ENCODE assay signal across 13 cellular contexts in genomic region chr11:43366597-43367121, GRCh38. TPM values are rescaled to one million over a fixed set of nuclear protein-coding genes. Genes with fewer than 3 reads are reported as not detected.
DNase-seq lines count a peak whose midpoint lies in the region; ATAC-seq, FAIRE-seq and TF ChIP-seq lines count a peak whose summit lies in the region.
"Had no signal": no experiment of that assay in that cellular context is flagged by ENCODE, and none has a peak within 500 bp of the region (broad histone marks: within the 10 kb centered on the region; RNA-seq: fewer than 3 reads in every experiment).

No MANE protein-coding gene starts in this region.

- H3K4me2 ChIP-seq in K562 (ENCODE audit: insufficient read depth, low read length) (peak overlapping the region; percentile 55), osteoblast (ENCODE audit: insufficient read depth, low read length) (no peak overlapping the region)

- TF ChIP-seq RAD21 in K562 (CRISPR knock-in tag; conservative IDR thresholded peaks at IDR 0.05 in 1 of 2, IDR thresholded peaks at IDR 0.05 in 1 of 2), result no peak

- peak overlapping the region; percentile 75; the same call in 2 of the 3 replicates for H3K27ac ChIP-seq in K562 (ENCODE audit: extremely low read depth, low read depth, low read length)
- H3K27ac ChIP-seq in osteoblast (ENCODE audit: low read depth, low read length), result no peak overlapping the region
- no peak overlapping the region for H3K27ac ChIP-seq in transverse colon
- H3K27ac ChIP-seq: C4-2B had no signal

- WGBS in K562 (ENCODE audit: insufficient coverage, low coverage, missing lambda C conversion rate), result 8% methylated on average over 5 of the region's 5 CpGs
- WGBS in transverse colon (ENCODE audit: low coverage in 1 of 2), 2 donors, result 67 to 77% methylated on average over 5 of the region's 5 CpGs

- H3K79me2 ChIP-seq in K562 (ENCODE audit: control insufficient read depth, insufficient read depth, low read length) (peaks cover 98% of the 10 kb centered on the region), osteoblast (ENCODE audit: insufficient read depth, low read length) (peaks cover 94% of the 10 kb centered on the region)

- no peak for TF ChIP-seq CTCF in K562 (IDR thresholded peaks at IDR 0.05 in 2 of 3, conservative IDR thresholded peaks at IDR 0.05 in 1 of 3; ENCODE audit: insufficient read depth in 2 of 3, low read depth in 1 of 3, low read length in 3 of 3)
- TF ChIP-seq CTCF in osteoblast (IDR thresholded peaks at IDR 0.05; ENCODE audit: extremely low read depth, low read depth, low read length), result no peak
- TF ChIP-seq CTCF in transverse colon (IDR thresholded peaks at IDR 0.05), result no peak

- H3K9me3 ChIP-seq in K562 (replicated peaks; ENCODE audit: control insufficient read depth, insufficient read depth, low read depth, low read length) (no peaks in the 10 kb centered on the region), osteoblast (ENCODE audit: low read depth, low read length) (no peaks in the 10 kb centered on the region), transverse colon (no peaks in the 10 kb centered on the region)

- in situ Hi-C loops in K562 (cut with MboI), result no loop called here
- in situ Hi-C loops in transverse colon (cut with MboI; ENCODE audit: low pct_ligation_motif_present in 1 of 4, low pct_unique_long_range_greater_than_20kb in 1 of 4, low sequenced_read_pairs in 3 of 4), result no loop called here

- CTCF ChIA-PET in K562 (lab: Yijun Ruan, JAX; ENCODE audit: low intra/inter-chr PET ratio), result no interaction called here

- H3K27me3 ChIP-seq in K562 (ENCODE audit: control insufficient read depth in 2 of 2, insufficient read depth in 2 of 2, low read length in 2 of 2) (no peaks in the 10 kb centered on the region), osteoblast (ENCODE audit: insufficient read depth, low read length) (no peaks in the 10 kb centered on the region), transverse colon (no peaks in the 10 kb centered on the region)

- intact Hi-C loops in K562 (cut with micrococcal nuclease) (no loop called here), transverse colon (cut with DNase I; ENCODE audit: low total_unique reads) (no loop called here)

- DNase-seq in K562 (ENCODE audit: extremely low read depth in 1 of 4, low spot score in 3 of 4) (peak; percentile 27 to 58 (median 38)), osteoblast (ENCODE audit: insufficient read length, low spot score, missing footprints) (peak; percentile 79), NCI-H1436 treated with DMSO at 0.1 percent for 48 hours (lab: John Stamatoyannopoulos, UW) (no peak), GM19240 (ENCODE audit: insufficient read length, low spot score) (no peak), transverse colon (no peak), NCI-H1048 (lab: John Stamatoyannopoulos, UW) (no peak)
- DNase-seq: activated naive CD4-positive, alpha-beta T cell treated with anti-CD3 and anti-CD28 coated beads, Interleukin-2, amount 10 ng/mL, durations not matched to agents 7 days and 5 days; NCI-H146; NCI-H524 treated with DMSO at 0.1 percent for 48 hours had no signal

- TF ChIP-seq EP300 in K562 (IDR thresholded peaks at IDR 0.05; ENCODE audit: low read length) (no peak), transverse colon (IDR thresholded peaks at IDR 0.05; ENCODE audit: low read depth) (no peak)

- FAIRE-seq in K562 (lab: Jason Lieb, UNC), result peak; percentile 29

- no peak for TF ChIP-seq POLR2A in K562 (conservative IDR thresholded peaks at IDR 0.05)
- TF ChIP-seq POLR2A in transverse colon (IDR thresholded peaks at IDR 0.05), result no peak

- H4K20me1 ChIP-seq in K562 (replicated peaks; ENCODE audit: control insufficient read depth, insufficient read depth, low read length) (peaks cover 19% of the 10 kb centered on the region; the same call in 1 of the 2 replicates), osteoblast (ENCODE audit: insufficient read depth, low read length) (peaks cover 44% of the 10 kb centered on the region)

- peaks cover 13 to 33% of the 10 kb centered on the region in 2 experiments for H3K4me1 ChIP-seq in K562 (replicated peaks in 1 of 2; ENCODE audit: control insufficient read depth in 2 of 2, insufficient read depth in 2 of 2, low read length in 2 of 2)
- H3K4me1 ChIP-seq in osteoblast (ENCODE audit: insufficient read depth, low read length), result no peaks in the 10 kb centered on the region
- peaks cover 0 to 17% (median 2%) of the 10 kb centered on the region in 4 donors for H3K4me1 ChIP-seq in transverse colon

- peak; percentile 38 for ATAC-seq in GM18511 (IDR thresholded peaks at IDR 0.05; ENCODE audit: unreplicated experiment)
- peak; percentile 56 for ATAC-seq in HG03342 (IDR thresholded peaks at IDR 0.05; ENCODE audit: unreplicated experiment)
- peak; percentile 79 for ATAC-seq in K562
- ATAC-seq: esophagus mucosa had no signal

- POLR2A ChIA-PET in K562 (lab: Yijun Ruan, JAX), result interaction anchor here (0.9 to 2.1 kb wide), 6 partner anchors 8 to 66 kb away, joined by 3 to 19 read pairs (median 4); partner anchors contain the start of gene TTC17

- H3K4me3 ChIP-seq in K562, result no peak overlapping the region
- no peak overlapping the region for H3K4me3 ChIP-seq in osteoblast (ENCODE audit: insufficient read depth, low read length)
- H3K4me3 ChIP-seq in transverse colon, result no peak overlapping the region

- H3K36me3 ChIP-seq in K562 (ENCODE audit: control insufficient read depth, insufficient read depth, low read length) (peaks cover 77% of the 10 kb centered on the region), osteoblast (ENCODE audit: insufficient read depth, low read length) (no peaks in the 10 kb centered on the region), transverse colon (no peaks in the 10 kb centered on the region)

- H2AFZ ChIP-seq in K562 (ENCODE audit: low read depth, low read length), result no peak overlapping the region
- H2AFZ ChIP-seq in osteoblast (ENCODE audit: low read length), result no peak overlapping the region

- peaks cover 3% of the 10 kb centered on the region for H3K9me1 ChIP-seq in K562 (ENCODE audit: control insufficient read depth, insufficient read depth, low read length)

- H3K9ac ChIP-seq in K562 (ENCODE audit: insufficient read depth in 1 of 2, low read depth in 2 of 2, low read length in 2 of 2), result peak overlapping the region in 1 of 2 experiments; percentile 21; a peak in 1 of 4 replicates

- BruUV-seq in K562 (replicated peaks; lab: Mats Ljungman, UMichigan), result no TSS peak

TF ChIP-seq in K562, 482 proteins besides CTCF, POLR2A, EP300 and RAD21 (continues in another document):
- TF ChIP-seq HLTF (IDR thresholded peaks at IDR 0.05) (no peak), MBD1 (CRISPR knock-in tag; IDR thresholded peaks at IDR 0.05) (no peak)

RNA-seq across cellular contexts. Expression of gene TTC17, which starts 7.9 kb away (rescaled TPM):
- 231 and 661 TPM in 2 replicates for total RNA-seq in K562 (2011; cell fraction: chromatin; rRNA removed; ENCODE audit: low replicate concordance)
- total RNA-seq in K562 (2011; cell fraction: nucleolus; rRNA removed), result 108 and 153 TPM in 2 replicates
- total RNA-seq in K562 (2011; cell fraction: nucleoplasm; rRNA removed), result 241 and 304 TPM in 2 replicates
- total RNA-seq in K562 (2014; rRNA removed) (41.3 and 42.6 TPM in 2 replicates), K562 (2014; rRNA removed; fragmentation: Illumina TruSeq; extraction: Trizol) (71.2 and 76.4 TPM in 2 replicates), K562 (2015; rRNA removed; fragmentation: Illumina TruSeq; extraction: Trizol) (64.8 and 69.6 TPM in 2 replicates), K562 (2021) (41.3 and 41.4 TPM in 2 replicates), osteoblast (77.4 and 88.7 TPM in 2 replicates), transverse colon (100 to 1,000 TPM in 3 of 4 donors, 10 to 100 TPM in 1; 78.2 to 428 (median 131) TPM)
- polyA plus RNA-seq in K562 (2011; rRNA removed) (99.1 and 124 TPM in 2 replicates), K562 (2014; fragmentation: Illumina TruSeq; extraction: Trizol) (46.8 and 58.0 TPM in 2 replicates), K562 (2014; fragmentation: Nextera tagmentation; extraction: Ambion mirVana) (10 to 100 TPM; 19.7 to 29.5 TPM), K562 (2014; rRNA removed) (48.3 and 53.3 TPM in 2 replicates)
- polyA plus RNA-seq in K562 (2011; cell fraction: cytosol; rRNA removed), result 35.8 and 57.9 TPM in 2 replicates
- 328 and 363 TPM in 2 replicates for polyA plus RNA-seq in K562 (2011; cell fraction: nucleus; rRNA removed)
- polyA plus RNA-seq in K562 (2012), result 26.0 and 57.7 TPM in 2 replicates
- polyA minus RNA-seq in K562 (2011; rRNA and poly(A)+ RNA removed), result 183 and 234 TPM in 2 replicates
- 25.2 and 32.9 TPM in 2 replicates for polyA minus RNA-seq in K562 (2011; cell fraction: cytosol; rRNA and poly(A)+ RNA removed)
- polyA minus RNA-seq in K562 (2011; cell fraction: nucleus; rRNA and poly(A)+ RNA removed), result 165 and 260 TPM in 2 replicates

RNA-seq across cellular contexts. Expression of gene API5, which starts 54.9 kb away (rescaled TPM):
- total RNA-seq in K562 (2011; cell fraction: chromatin; rRNA removed; ENCODE audit: low replicate concordance), result 43.6 and 102 TPM in 2 replicates
- total RNA-seq in K562 (2011; cell fraction: nucleolus; rRNA removed), result 29.1 and 31.0 TPM in 2 replicates
- 37.9 and 47.3 TPM in 2 replicates for total RNA-seq in K562 (2011; cell fraction: nucleoplasm; rRNA removed)
- 90.8 and 113 TPM in 2 replicates for total RNA-seq in K562 (2014; rRNA removed)
- 110 and 126 TPM in 2 replicates for total RNA-seq in K562 (2014; rRNA removed; fragmentation: Illumina TruSeq; extraction: Trizol)
- 110 and 123 TPM in 2 replicates for total RNA-seq in K562 (2015; rRNA removed; fragmentation: Illumina TruSeq; extraction: Trizol)
- 133 and 136 TPM in 2 replicates for total RNA-seq in K562 (2021)
- 86.1 and 132 TPM in 2 replicates for polyA plus RNA-seq in K562 (2011; rRNA removed)
- polyA plus RNA-seq in K562 (2011; cell fraction: cytosol; rRNA removed), result 19.8 and 42.9 TPM in 2 replicates
- polyA plus RNA-seq in K562 (2011; cell fraction: nucleus; rRNA removed), result 28.9 and 44.1 TPM in 2 replicates
- polyA plus RNA-seq in K562 (2012), result 70.4 and 84.2 TPM in 2 replicates
- 124 and 146 TPM in 2 replicates for polyA plus RNA-seq in K562 (2014; fragmentation: Illumina TruSeq; extraction: Trizol)
- polyA plus RNA-seq in K562 (2014; fragmentation: Nextera tagmentation; extraction: Ambion mirVana), result 100 to 1,000 TPM in 1 of 2 experiments, 10 to 100 TPM in 1; 59.8 to 111 TPM
- 127 and 128 TPM in 2 replicates for polyA plus RNA-seq in K562 (2014; rRNA removed)
- polyA minus RNA-seq in K562 (2011; rRNA and poly(A)+ RNA removed), result 114 and 116 TPM in 2 replicates
- polyA minus RNA-seq in K562 (2011; cell fraction: cytosol; rRNA and poly(A)+ RNA removed), result 37.8 and 54.5 TPM in 2 replicates
- 38.2 and 53.0 TPM in 2 replicates for polyA minus RNA-seq in K562 (2011; cell fraction: nucleus; rRNA and poly(A)+ RNA removed)
- 75.7 and 91.2 TPM in 2 replicates for total RNA-seq in osteoblast
- 10 to 100 TPM; 18.7 to 74.6 (median 46.6) TPM for total RNA-seq in transverse colon

Comparison
In these comparisons a context has a peak if more than half of its experiments do, and no peak if none do; other contexts are left out.
1. DNase-seq: peak in K562 (4 of 4) and osteoblast (single experiment); none in NCI-H1436 treated with DMSO at 0.1 percent for 48 hours (single experiment), GM19240 (single experiment), transverse colon (single experiment) and NCI-H1048 (single experiment).
2. Peak in every context shown above with its lines, with median percentiles within 50 percentile points of each other: ATAC-seq.